Comparison of ENCODE assay signal across 8 cellular contexts in genomic region chr1:30466610-30467009, GRCh38.
"Had no signal": no experiment of that assay in that cellular context is flagged by ENCODE, and none has a peak within 500 bp of the region (broad histone marks: within the 10 kb centered on the region; RNA-seq: fewer than 3 reads in every experiment).

No MANE protein-coding gene starts in this region.

- H3K27ac ChIP-seq: GM23248, HL-60 had no signal

- H3K36me3 ChIP-seq: HAP-1 had no signal

- H3K9ac ChIP-seq: GM23248 had no signal

- H2AFZ ChIP-seq: GM23248 had no signal

- H3K9me3 ChIP-seq: HAP-1 had no signal

- FAIRE-seq: HepG2 had no signal

- ATAC-seq: HCT116, HepG2 had no signal

- H3K4me3 ChIP-seq: GM23248, HAP-1 had no signal

- DNase-seq: GM23248, GOT3, H7, HFFc6 had no signal

- H3K4me1 ChIP-seq: HAP-1 had no signal
